10 cellular contexts compared by ENCODE assay signal in the genomic region with DNA sequence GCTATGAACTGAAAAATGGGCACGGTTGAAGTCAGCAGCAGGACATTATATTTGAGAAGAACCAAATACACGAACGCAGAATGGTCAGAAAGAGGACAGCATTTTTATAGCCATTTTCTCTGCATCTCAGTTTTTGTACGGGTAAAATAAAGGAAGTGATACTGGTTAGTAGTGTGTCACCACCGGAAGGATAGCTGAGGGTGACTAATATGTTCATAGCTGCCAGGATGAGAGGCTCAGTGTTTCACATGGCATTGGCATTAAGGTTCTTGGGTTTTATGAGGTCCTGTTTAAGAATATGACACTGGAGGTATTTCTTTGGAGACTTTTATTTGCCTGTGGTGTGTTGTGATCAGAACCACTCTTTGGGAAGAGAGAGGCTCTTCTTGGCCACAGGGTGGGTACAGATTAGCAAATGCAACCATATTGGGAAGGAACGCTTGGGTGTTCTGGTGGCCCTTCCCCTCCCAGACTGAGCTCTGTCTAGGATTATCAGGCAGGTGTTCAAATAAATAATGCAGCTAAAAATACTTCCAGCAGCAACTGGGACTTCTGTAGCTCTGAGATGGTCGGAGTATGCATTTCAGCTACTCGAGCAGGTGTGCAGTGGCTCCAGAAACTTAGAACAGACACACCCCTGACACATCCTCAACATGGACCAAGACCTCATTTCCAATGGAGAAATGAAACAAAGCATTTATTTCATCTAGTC.
A peak's percentile ranks its signal among the peaks of the same experiment; 100 is the strongest.
DNase-seq lines count a peak whose midpoint lies in the region; ATAC-seq and TF ChIP-seq lines count a peak whose summit lies in the region.
"Had no signal": no experiment of that assay in that cellular context is flagged by ENCODE, and none has a peak within 500 bp of the region (broad histone marks: within the 10 kb centered on the region; RNA-seq: fewer than 3 reads in every experiment).

No MANE protein-coding gene starts in this region.

- H3K4me3 Mint-ChIP-seq in T-helper 17 cell: no peak overlapping the region

- peaks cover 6% of the 10 kb centered on the region for H3K4me1 ChIP-seq in foreskin keratinocyte

- no peak overlapping the region for H3K27ac ChIP-seq in foreskin keratinocyte
- H3K27ac ChIP-seq: VCaP had no signal

- DNase-seq in GM10248 (ENCODE audit: extremely low spot score) (peak; percentile 6), HCEC 1CT (peak; percentile 78), NCI-H146 (lab: John Stamatoyannopoulos, UW) (peak; percentile 72), foreskin keratinocyte (no peak), T-helper 17 cell (no peak), mesenteric fat pad (ENCODE audit: low spot score) (no peak), activated T-cell treated with anti-CD3 and anti-CD28 coated beads for 4 hours (no peak), NCI-H2029 (lab: John Stamatoyannopoulos, UW) (no peak)
- DNase-seq: head of caudate nucleus had no signal

- no peaks in the 10 kb centered on the region for H3K27me3 Mint-ChIP-seq in T-helper 17 cell

- TF ChIP-seq CTCF in GM10248 (IDR thresholded peaks at IDR 0.05; ENCODE audit: control extremely low read depth, extremely low read depth, low read depth, missing control alignments) (no peak), foreskin keratinocyte (conservative IDR thresholded peaks at IDR 0.05) (no peak)

- POLR2A ChIA-PET in GM10248 (lab: Yijun Ruan, JAX): no interaction called here

- peaks cover 3% of the 10 kb centered on the region for H3K4me1 Mint-ChIP-seq in T-helper 17 cell

- ATAC-seq in foreskin keratinocyte (peak; percentile 93), T-helper 17 cell (no peak)

- no peaks in the 10 kb centered on the region for H3K27me3 ChIP-seq in foreskin keratinocyte

- CTCF ChIA-PET in GM10248 (lab: Yijun Ruan, JAX): no interaction called here

- H3K9me3 ChIP-seq in T-helper 17 cell (ENCODE audit: control insufficient read depth, low read length, poor library complexity, severe bottlenecking): no peaks in the 10 kb centered on the region

- no peak overlapping the region for H3K27ac Mint-ChIP-seq in T-helper 17 cell

- H3K36me3 Mint-ChIP-seq in T-helper 17 cell (ENCODE audit: low read depth): no peaks in the 10 kb centered on the region

Comparison
In these comparisons a context has a peak if more than half of its experiments do, and no peak if none do; other contexts are left out.
1. DNase-seq: peak in GM10248 (single experiment), HCEC 1CT (single experiment) and NCI-H146 (single experiment); none in foreskin keratinocyte (0 of 2), T-helper 17 cell (0 of 3), mesenteric fat pad (single experiment), activated T-cell treated with anti-CD3 and anti-CD28 coated beads for 4 hours (single experiment) and NCI-H2029 (single experiment).